ENCODE assay signal across 9 cellular contexts in the genomic region with DNA sequence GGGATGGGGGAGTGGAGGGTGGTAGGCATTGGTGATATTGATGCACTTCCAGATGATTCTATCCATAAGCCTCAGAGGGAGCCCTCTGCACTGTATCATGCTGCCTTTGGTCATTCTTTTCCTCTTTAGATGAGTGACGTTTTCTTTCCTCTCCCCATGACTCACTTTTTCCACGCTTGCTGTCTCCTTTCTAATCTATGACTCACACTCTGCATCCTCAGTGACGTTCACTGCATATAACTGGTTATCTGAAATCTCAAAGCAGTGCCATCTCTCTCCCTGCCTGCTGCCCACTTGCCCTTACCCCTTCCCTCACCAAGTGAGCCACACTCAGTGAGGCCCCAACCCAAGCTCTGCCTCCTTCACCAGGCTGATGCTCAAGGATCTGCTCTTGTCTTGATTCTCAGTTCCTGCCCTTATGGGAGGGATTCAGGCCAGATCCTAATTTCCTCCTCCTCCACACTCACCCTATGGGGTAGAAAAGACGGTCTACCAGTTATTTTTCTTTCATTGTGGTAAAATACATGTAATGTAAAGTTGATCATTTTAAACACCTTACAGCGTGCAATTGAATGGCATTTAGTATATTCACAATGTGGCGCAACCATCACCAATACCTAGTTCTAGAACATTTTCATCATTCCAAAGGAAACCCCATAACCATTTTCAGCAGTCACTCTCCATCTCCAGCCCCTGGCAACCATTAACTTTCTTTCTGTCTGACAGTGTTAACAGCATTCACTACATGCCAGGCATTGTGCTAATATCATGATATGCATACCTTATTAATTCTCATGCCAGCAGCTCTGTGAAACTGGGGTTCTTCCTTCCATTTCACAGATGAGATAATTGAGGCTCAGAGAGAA. TPM values are rescaled to one million over a fixed set of nuclear protein-coding genes. Genes with fewer than 3 reads are reported as not detected.
DNase-seq lines count a peak whose midpoint lies in the region; ATAC-seq and TF ChIP-seq lines count a peak whose summit lies in the region.
"Had no signal": no experiment of that assay in that cellular context is flagged by ENCODE, and none has a peak within 500 bp of the region (broad histone marks: within the 10 kb centered on the region; RNA-seq: fewer than 3 reads in every experiment).

No MANE protein-coding gene starts in this region.

- no peak for ATAC-seq in HG02798 (IDR thresholded peaks at IDR 0.05; ENCODE audit: poor library complexity, unreplicated experiment)

- intact Hi-C loops in testis (cut with DNase I; ENCODE audit: low total_unique reads): no loop called here

- TF ChIP-seq CTCF in RWPE1 (conservative IDR thresholded peaks at IDR 0.05; ENCODE audit: low read depth) (no peak), epithelial cell of esophagus (IDR thresholded peaks at IDR 0.05; ENCODE audit: insufficient read depth, low read depth, low read length, missing control alignments) (no peak), testis (IDR thresholded peaks at IDR 0.05) (no peak)

- H3K9me3 ChIP-seq in testis: no peaks in the 10 kb centered on the region

- H3K4me3 ChIP-seq in epithelial cell of esophagus (ENCODE audit: low read length) (no peak overlapping the region), testis (no peak overlapping the region)

- WGBS in testis, 2 donors: 72 to 82% methylated on average over 6 of the region's 6 CpGs

- CTCF ChIA-PET in RWPE1 (lab: Yijun Ruan, JAX): no interaction called here

- H3K27ac ChIP-seq in RWPE1 (no peak overlapping the region), testis (no peak overlapping the region)

- no peak for TF ChIP-seq POLR2A in testis (IDR thresholded peaks at IDR 0.05)

- POLR2A ChIA-PET in RWPE1 (lab: Yijun Ruan, JAX; ENCODE audit: low non-redundant PET): no interaction called here

- peak; percentile 87 for DNase-seq in H4 (ENCODE audit: low spot score)
- peak; percentile 98 for DNase-seq in RWPE1 (ENCODE audit: low spot score)
- DNase-seq in epithelial cell of esophagus (ENCODE audit: low read depth): peak; percentile 92
- peak; percentile 25 to 39 for DNase-seq in stimulated activated CD4-positive, alpha-beta T cell treated with anti-CD3 and anti-CD28 coated beads, Interleukin-2, amount 100 ng/mL, for 24 hours
- DNase-seq in testis: no peak
- DNase-seq in NCI-H2107 treated with DMSO at 0.1 percent for 48 hours (lab: John Stamatoyannopoulos, UW; ENCODE audit: unreplicated experiment): no peak
- no peak for DNase-seq in GM19238 (ENCODE audit: insufficient read length, low spot score)
- DNase-seq: Karpas-422 had no signal

- no peaks in the 10 kb centered on the region for H3K27me3 ChIP-seq in testis

- H3K36me3 ChIP-seq in testis (ENCODE audit: low read depth, missing control alignments): no peaks in the 10 kb centered on the region

- H3K4me1 ChIP-seq in testis: no peaks in the 10 kb centered on the region

RNA-seq across cellular contexts. Expression of a gene that starts 31.8 kb away (rescaled TPM):
- 0.37 and 0.74 TPM in 2 replicates for total RNA-seq in H4 (2014; rRNA removed; shearing (Covaris generic))
- 1 to 10 TPM in 1 of 2 donors, under 1 TPM in 1; 0.93 to 1.1 TPM for total RNA-seq in testis
- 10.1 TPM for polyA plus RNA-seq in testis (ENCODE audit: insufficient read depth, low read depth, low replicate concordance)

Comparison
In these comparisons a context has a peak if more than half of its experiments do, and no peak if none do; other contexts are left out.
1. DNase-seq: peak in H4 (single experiment), RWPE1 (single experiment), epithelial cell of esophagus (single experiment) and stimulated activated CD4-positive, alpha-beta T cell treated with anti-CD3 and anti-CD28 coated beads, Interleukin-2, amount 100 ng/mL, for 24 hours (2 of 2); none in testis (single experiment), NCI-H2107 treated with DMSO at 0.1 percent for 48 hours (single experiment) and GM19238 (single experiment).